Comparison of ENCODE assay signal across 14 cellular contexts in genomic region chr5:146622391-146622790, GRCh38.
DNase-seq lines count a peak whose midpoint lies in the region; ATAC-seq, FAIRE-seq and TF ChIP-seq lines count a peak whose summit lies in the region.
"Had no signal": no experiment of that assay in that cellular context is flagged by ENCODE, and none has a peak within 500 bp of the region (broad histone marks: within the 10 kb centered on the region; RNA-seq: fewer than 3 reads in every experiment).

No MANE protein-coding gene starts in this region.

- H3K9me3 Mint-ChIP-seq in MCF 10A (ENCODE audit: unreplicated experiment): no peaks in the 10 kb centered on the region
- H3K9me3 Mint-ChIP-seq: stimulated activated naive CD8-positive, alpha-beta T cell treated with anti-CD3 and anti-CD28 coated beads, Interleukin-15, amount 100 ng/mL, for 72 hours had no signal

- no peak overlapping the region for H3K27ac ChIP-seq in breast epithelium
- H3K27ac ChIP-seq in H1 (ENCODE audit: low read depth, low read length): no peak overlapping the region
- H3K27ac ChIP-seq in thoracic aorta: no peak overlapping the region
- H3K27ac ChIP-seq: coronary artery, pancreas had no signal

- H4K91ac ChIP-seq in H1 (replicated peaks; ENCODE audit: insufficient read length, low read length): no peak overlapping the region

- no peaks in the 10 kb centered on the region for H3K79me2 ChIP-seq in H1 (ENCODE audit: control insufficient read depth in 1 of 2, insufficient read depth in 2 of 2, low read length in 2 of 2)

- no peaks in the 10 kb centered on the region for H3K4me1 Mint-ChIP-seq in MCF 10A (ENCODE audit: insufficient read depth, unreplicated experiment)
- H3K4me1 Mint-ChIP-seq: stimulated activated naive CD8-positive, alpha-beta T cell treated with anti-CD3 and anti-CD28 coated beads, Interleukin-15, amount 100 ng/mL, for 72 hours had no signal

- no peak overlapping the region for H2BK15ac ChIP-seq in H1 (ENCODE audit: low read length)

- POLR2A ChIA-PET in MCF 10A (lab: Yijun Ruan, JAX): no interaction called here
- POLR2A ChIA-PET in H1 (lab: Charles Lee; ENCODE audit: partially characterized antibody): no interaction called here

- no peak overlapping the region for H2AFZ ChIP-seq in H1 (ENCODE audit: low read length)

- no peak overlapping the region for H4K5ac ChIP-seq in H1 (ENCODE audit: insufficient read length, low read depth, low read length)

- H3K9me3 ChIP-seq in breast epithelium: no peaks in the 10 kb centered on the region
- H3K9me3 ChIP-seq in H1 (ENCODE audit: insufficient read depth in 2 of 2, low read depth in 1 of 2, low read length in 1 of 2): peaks cover 3% of the 10 kb centered on the region in 2 experiments; a peak in 2 of 4 replicates
- no peaks in the 10 kb centered on the region for H3K9me3 ChIP-seq in thoracic aorta
- H3K9me3 ChIP-seq: pancreas had no signal

- H3K18ac ChIP-seq in H1 (ENCODE audit: extremely low read depth, low read length): no peak overlapping the region

- BruUV-seq in MCF 10A (replicated peaks; lab: Mats Ljungman, UMichigan): no TSS peak

- peaks cover 22% of the 10 kb centered on the region for H3K27me3 Mint-ChIP-seq in MCF 10A (ENCODE audit: insufficient read depth, unreplicated experiment)
- H3K27me3 Mint-ChIP-seq: stimulated activated naive CD8-positive, alpha-beta T cell treated with anti-CD3 and anti-CD28 coated beads, Interleukin-15, amount 100 ng/mL, for 72 hours had no signal

- CTCF ChIA-PET in MCF 10A (lab: Yijun Ruan, JAX) (interaction anchor here (0.6 to 2.2 kb wide), 10 partner anchors 11 to 938 kb away, joined by 3 to 8 read pairs (median 4); no protein-coding TSS in a partner anchor), H1 (lab: Charles Lee; ENCODE audit: partially characterized antibody) (interaction anchor here (0.6 to 3.0 kb wide), 13 partner anchors 11 to 433 kb away, joined by 3 to 16 read pairs (median 5); no protein-coding TSS in a partner anchor)

- peak; percentile 17 to 26; a peak in 1 of 4 replicates for TF ChIP-seq RAD21 in H1 (IDR thresholded peaks at IDR 0.05 in 1 of 2, conservative IDR thresholded peaks at IDR 0.05 in 1 of 2; ENCODE audit: low read depth in 2 of 2, low read length in 2 of 2)

- H3K36me3 Mint-ChIP-seq in MCF 10A (ENCODE audit: insufficient read depth, unreplicated experiment): no peaks in the 10 kb centered on the region

- H3K9ac ChIP-seq in H1 (replicated peaks in 1 of 4; ENCODE audit: extremely low read depth in 1 of 4, low read depth in 3 of 4, low read length in 3 of 4): no peak overlapping the region

- no peak overlapping the region for H2BK5ac ChIP-seq in H1 (ENCODE audit: low read depth, low read length)

- H3K4me2 ChIP-seq in H1 (ENCODE audit: insufficient read depth in 1 of 2, low read depth in 2 of 2, low read length in 2 of 2): no peak overlapping the region

- no peaks in the 10 kb centered on the region for H4K20me1 ChIP-seq in H1 (replicated peaks in 1 of 2; ENCODE audit: control insufficient read depth in 1 of 2, insufficient read depth in 2 of 2, low read length in 2 of 2)

- ATAC-seq in thoracic aorta (ENCODE audit: insufficient number of reproducible peaks, low FRiP score, low read depth) (no peak), GM21390 (IDR thresholded peaks at IDR 0.05; ENCODE audit: unreplicated experiment) (no peak), HG03565 (IDR thresholded peaks at IDR 0.05; ENCODE audit: unreplicated experiment) (no peak)
- ATAC-seq: left ventricle myocardium superior; pancreas; stimulated activated naive CD8-positive, alpha-beta T cell treated with anti-CD3 and anti-CD28 coated beads, Interleukin-15, amount 100 ng/mL, for 72 hours had no signal

- H3K4me3 Mint-ChIP-seq in MCF 10A (ENCODE audit: unreplicated experiment): no peak overlapping the region
- H3K4me3 Mint-ChIP-seq: stimulated activated naive CD8-positive, alpha-beta T cell treated with anti-CD3 and anti-CD28 coated beads, Interleukin-15, amount 100 ng/mL, for 72 hours had no signal

- H3K56ac ChIP-seq in H1 (replicated peaks; ENCODE audit: insufficient read length, low read depth, low read length): no peak overlapping the region

- TF ChIP-seq EP300 in H1 (IDR thresholded peaks at IDR 0.05; ENCODE audit: borderline replicate concordance in 1 of 2, low read depth in 2 of 2, low read length in 2 of 2): no peak

- no peak overlapping the region for H2BK20ac ChIP-seq in H1 (ENCODE audit: low read length)

- intact Hi-C loops in MCF 10A (cut with micrococcal nuclease) (loop anchor here (5.0 kb wide), 1 partner anchor 80 kb away; no protein-coding TSS in a partner anchor), breast epithelium (cut with DNase I; ENCODE audit: low total_unique reads) (no loop called here)

- no peak overlapping the region for H3K27ac Mint-ChIP-seq in MCF 10A (ENCODE audit: low read depth, unreplicated experiment)
- H3K27ac Mint-ChIP-seq: stimulated activated naive CD8-positive, alpha-beta T cell treated with anti-CD3 and anti-CD28 coated beads, Interleukin-15, amount 100 ng/mL, for 72 hours had no signal

- no peak overlapping the region for H2BK12ac ChIP-seq in H1 (ENCODE audit: low read depth, low read length)

- no peaks in the 10 kb centered on the region for H3K36me3 ChIP-seq in breast epithelium
- H3K36me3 ChIP-seq in H1 (ENCODE audit: control insufficient read depth in 2 of 4, insufficient read depth in 4 of 4, low read length in 3 of 4): no peaks in the 10 kb centered on the region
- H3K36me3 ChIP-seq in thoracic aorta: no peaks in the 10 kb centered on the region
- H3K36me3 ChIP-seq: pancreas had no signal

- H2BK120ac ChIP-seq in H1 (replicated peaks; ENCODE audit: low read depth, low read length): no peak overlapping the region

- no peak overlapping the region for H4K8ac ChIP-seq in H1 (ENCODE audit: extremely low read depth, insufficient read depth, low read length)

- no peak overlapping the region for H3K23ac ChIP-seq in H1 (ENCODE audit: insufficient read length)

- TF ChIP-seq POLR2A in breast epithelium (IDR thresholded peaks at IDR 0.05) (no peak), H1 (IDR thresholded peaks at IDR 0.05; ENCODE audit: control extremely low read depth in 1 of 2, low read depth in 2 of 2, low read length in 2 of 2) (no peak)

- WGBS in H1 (ENCODE audit: extremely low coverage in 1 of 2, insufficient coverage in 1 of 2, insufficient read length in 1 of 2, insufficient replicate concordance in 2 of 2, low coverage in 1 of 2, low lambda C conversion rate in 2 of 2, missing lambda C conversion rate in 1 of 2), 2 experiments: 71% methylated on average over 1 of the region's 1 CpG; no CpG with 5 or more reads in 1 of the 2 experiments

- H3K4me1 ChIP-seq in breast epithelium (no peaks in the 10 kb centered on the region), H1 (replicated peaks in 1 of 4; ENCODE audit: control insufficient read depth in 3 of 4, insufficient read depth in 4 of 4, low read length in 3 of 4) (peaks cover 3 to 13% (median 6%) of the 10 kb centered on the region in 4 experiments; a peak in 6 of 7 replicates), thoracic aorta (ENCODE audit: control insufficient read depth in 1 of 2, low read depth in 2 of 2) (no peaks in the 10 kb centered on the region)
- H3K4me1 ChIP-seq: pancreas had no signal

- TF ChIP-seq CTCF in MCF 10A (IDR thresholded peaks at IDR 0.05; ENCODE audit: unreplicated experiment): peak; percentile 44
- TF ChIP-seq CTCF in breast epithelium (IDR thresholded peaks at IDR 0.05): no peak
- TF ChIP-seq CTCF in H1 (IDR thresholded peaks at IDR 0.05; ENCODE audit: control extremely low read depth in 1 of 3, insufficient read depth in 1 of 3, low read depth in 1 of 3, low read length in 3 of 3): peak in 2 of 3 experiments; percentile 30 to 41; a peak in 2 of 4 replicates
- peak; percentile 16 for TF ChIP-seq CTCF in thoracic aorta (IDR thresholded peaks at IDR 0.05)

- H3K27me3 ChIP-seq in breast epithelium (no peaks in the 10 kb centered on the region), H1 (replicated peaks in 1 of 4; ENCODE audit: control insufficient read depth in 3 of 4, extremely low read depth in 1 of 4, insufficient read depth in 3 of 4, low read length in 3 of 4) (no peaks in the 10 kb centered on the region), thoracic aorta (replicated peaks; ENCODE audit: insufficient read depth) (no peaks in the 10 kb centered on the region)
- H3K27me3 ChIP-seq: pancreas had no signal

- no peaks in the 10 kb centered on the region; the same call in 1 of the 2 replicates for H3K23me2 ChIP-seq in H1 (ENCODE audit: low read depth, low read length)

- peak; percentile 42 for FAIRE-seq in H1 (lab: Jason Lieb, UNC)
- FAIRE-seq: pancreas had no signal

- no peak for DNase-seq in MCF 10A (ENCODE audit: unreplicated experiment)
- no peak for DNase-seq in breast epithelium (ENCODE audit: low spot score in 2 of 2)
- peak; percentile 23 for DNase-seq in NCI-H69 (lab: John Stamatoyannopoulos, UW)
- no peak for DNase-seq in H1 (ENCODE audit: low read depth in 1 of 2, low spot score in 2 of 2)
- DNase-seq in thoracic aorta (ENCODE audit: low spot score): no peak
- DNase-seq in central memory CD4-positive, alpha-beta T cell: no peak
- DNase-seq: activated effector memory CD4-positive, alpha-beta T cell treated with anti-CD3 and anti-CD28 coated beads, Interleukin-2, amount 50 U/mL, for 16 hours; left ventricle myocardium superior; NCI-H187; pancreas; stimulated activated naive CD8-positive, alpha-beta T cell treated with anti-CD3 and anti-CD28 coated beads, Interleukin-15, amount 100 ng/mL, for 72 hours had no signal

- H3K4me3 ChIP-seq in breast epithelium (no peak overlapping the region), H1 (ENCODE audit: extremely low read depth in 1 of 4, insufficient read depth in 2 of 4, low read depth in 3 of 4, low read length in 4 of 4) (no peak overlapping the region), thoracic aorta (no peak overlapping the region)
- H3K4me3 ChIP-seq: coronary artery, pancreas had no signal

- no peak overlapping the region for H3K14ac ChIP-seq in H1 (ENCODE audit: insufficient read length)

- H3K4ac ChIP-seq in H1 (replicated peaks; ENCODE audit: insufficient read length, low read depth, low read length): no peak overlapping the region

- H3K79me1 ChIP-seq in H1 (ENCODE audit: low read depth, low read length): no peaks in the 10 kb centered on the region

- no peak overlapping the region for H2AK5ac ChIP-seq in H1 (ENCODE audit: low read depth, low read length)

TF ChIP-seq in H1, 55 proteins besides CTCF, POLR2A, EP300 and RAD21 (continues in another document):
- TF ChIP-seq RXRA (IDR thresholded peaks at IDR 0.05; ENCODE audit: insufficient read depth, low read depth, low read length) (no peak), HDAC6 (IDR thresholded peaks at IDR 0.05; ENCODE audit: low read depth, low read length) (no peak)

Comparison
In these comparisons a context has a peak if more than half of its experiments do, and no peak if none do; other contexts are left out.
1. CTCF ChIP-seq: peak in MCF 10A (single experiment), H1 (2 of 3) and thoracic aorta (single experiment); none in breast epithelium (0 of 3).